Comparison of ENCODE assay signal across 17 cellular contexts in genomic region chr7:101167645-101168411, GRCh38. TPM values are rescaled to one million over a fixed set of nuclear protein-coding genes. Genes with fewer than 3 reads are reported as not detected.
DNase-seq lines count a peak whose midpoint lies in the region; ATAC-seq and TF ChIP-seq lines count a peak whose summit lies in the region.
"Had no signal": no experiment of that assay in that cellular context is flagged by ENCODE, and none has a peak within 500 bp of the region (broad histone marks: within the 10 kb centered on the region; RNA-seq: fewer than 3 reads in every experiment).

No MANE protein-coding gene starts in this region.

- peak overlapping the region; percentile 15 for H3K4me3 Mint-ChIP-seq in activated naive CD4-positive, alpha-beta T cell treated with anti-CD3 and anti-CD28 coated beads, Interleukin-2, amount 50 U/mL, for 24 hours
- no peak overlapping the region for H3K4me3 Mint-ChIP-seq in activated naive CD4-positive, alpha-beta T cell treated with anti-CD3 and anti-CD28 coated beads, Interleukin-2, amount 10 ng/mL, durations not matched to agents 7 days and 5 days
- no peak overlapping the region; the same call in 1 of the 2 replicates for H3K4me3 Mint-ChIP-seq in HFFc6

- CTCF ChIA-PET in activated naive CD4-positive, alpha-beta T cell treated with anti-CD3 and anti-CD28 coated beads, Interleukin-2, amount 10 ng/mL, durations not matched to agents 7 days and 5 days (lab: Charles Lee): interaction anchor here (0.9 to 1.8 kb wide), 2 partner anchors 24 to 25 kb away, joined by 3 to 14 read pairs; no protein-coding TSS in a partner anchor

- DNase-seq in activated naive CD4-positive, alpha-beta T cell treated with anti-CD3 and anti-CD28 coated beads, Interleukin-2, amount 10 ng/mL, durations not matched to agents 7 days and 5 days: no peak
- DNase-seq in islet precursor cell: peak; percentile 72
- DNase-seq in HT-29 (ENCODE audit: low spot score): no peak
- no peak for DNase-seq in HFFc6
- DNase-seq in NCI-H2081 treated with DMSO at 0.1 percent for 48 hours (lab: John Stamatoyannopoulos, UW): no peak
- DNase-seq: activated CD4-positive, alpha-beta T cell treated with anti-CD3 and anti-CD28 coated beads, Interleukin-2, amount 50 U/mL, for 48 hours; Caco-2; gastrocnemius medialis; NCI-H1694 treated with DMSO at 0.1 percent for 48 hours; PC-9; thyroid gland had no signal

- H3K27ac Mint-ChIP-seq in activated naive CD4-positive, alpha-beta T cell treated with anti-CD3 and anti-CD28 coated beads, Interleukin-2, amount 50 U/mL, for 24 hours: no peak overlapping the region
- H3K27ac Mint-ChIP-seq in activated naive CD4-positive, alpha-beta T cell treated with anti-CD3 and anti-CD28 coated beads, Interleukin-2, amount 10 ng/mL, durations not matched to agents 7 days and 5 days: no peak overlapping the region
- no peak overlapping the region for H3K27ac Mint-ChIP-seq in HFFc6

- no peak for TF ChIP-seq CTCF in HFFc6 (IDR thresholded peaks at IDR 0.05)

- H3K9me3 Mint-ChIP-seq in activated naive CD4-positive, alpha-beta T cell treated with anti-CD3 and anti-CD28 coated beads, Interleukin-2, amount 50 U/mL, for 24 hours: no peaks in the 10 kb centered on the region
- H3K9me3 Mint-ChIP-seq in activated naive CD4-positive, alpha-beta T cell treated with anti-CD3 and anti-CD28 coated beads, Interleukin-2, amount 10 ng/mL, durations not matched to agents 7 days and 5 days: no peaks in the 10 kb centered on the region
- no peaks in the 10 kb centered on the region for H3K9me3 Mint-ChIP-seq in HFFc6

- peaks cover 48% of the 10 kb centered on the region for H3K27me3 Mint-ChIP-seq in activated naive CD4-positive, alpha-beta T cell treated with anti-CD3 and anti-CD28 coated beads, Interleukin-2, amount 50 U/mL, for 24 hours
- H3K27me3 Mint-ChIP-seq in activated naive CD4-positive, alpha-beta T cell treated with anti-CD3 and anti-CD28 coated beads, Interleukin-2, amount 10 ng/mL, durations not matched to agents 7 days and 5 days: peaks cover 100% of the 10 kb centered on the region
- peaks cover 52% of the 10 kb centered on the region for H3K27me3 Mint-ChIP-seq in HFFc6 (ENCODE audit: insufficient read depth)

- H3K4me1 Mint-ChIP-seq in activated naive CD4-positive, alpha-beta T cell treated with anti-CD3 and anti-CD28 coated beads, Interleukin-2, amount 50 U/mL, for 24 hours: peaks cover 68% of the 10 kb centered on the region
- peaks cover 66% of the 10 kb centered on the region for H3K4me1 Mint-ChIP-seq in activated naive CD4-positive, alpha-beta T cell treated with anti-CD3 and anti-CD28 coated beads, Interleukin-2, amount 10 ng/mL, durations not matched to agents 7 days and 5 days
- peaks cover 64% of the 10 kb centered on the region for H3K4me1 Mint-ChIP-seq in HFFc6 (ENCODE audit: low read depth)

- H3K36me3 Mint-ChIP-seq in activated naive CD4-positive, alpha-beta T cell treated with anti-CD3 and anti-CD28 coated beads, Interleukin-2, amount 50 U/mL, for 24 hours: no peaks in the 10 kb centered on the region
- peaks cover 5% of the 10 kb centered on the region for H3K36me3 Mint-ChIP-seq in activated naive CD4-positive, alpha-beta T cell treated with anti-CD3 and anti-CD28 coated beads, Interleukin-2, amount 10 ng/mL, durations not matched to agents 7 days and 5 days
- no peaks in the 10 kb centered on the region for H3K36me3 Mint-ChIP-seq in HFFc6 (ENCODE audit: low read depth)

- no peak for ATAC-seq in SK-N-SH treated with all-trans-retinoic acid at 6 μM for 48 hours
- no peak for ATAC-seq in HG03045 (IDR thresholded peaks at IDR 0.05; ENCODE audit: unreplicated experiment)
- ATAC-seq: gastrocnemius medialis had no signal

TF ChIP-seq in SK-N-SH treated with all-trans-retinoic acid at 6 μM for 48 hours, 23 proteins besides CTCF, POLR2A, EP300 and RAD21:
- TF ChIP-seq GLIS3 (CRISPR knock-in tag; IDR thresholded peaks at IDR 0.05) (0 out of 2 replicates have a peak, but pooled peaks have one; percentile 42), CSRNP3 (CRISPR knock-in tag; IDR thresholded peaks at IDR 0.05) (no peak), TCF4 (CRISPR knock-in tag; IDR thresholded peaks at IDR 0.05; ENCODE audit: borderline replicate concordance) (peak; percentile 7; the same call in 1 of the 2 replicates)

RNA-seq across cellular contexts. Expression of gene VGF, which starts 2.5 kb away (rescaled TPM):
- total RNA-seq in HT-29 (2014; rRNA removed; shearing (Covaris generic)): 0.39 and 0.48 TPM in 2 replicates
- total RNA-seq in HFFc6 (2021; fragmentation: NEBNext Ultra II Directional; extraction: Animal tissue kit (Norgen Biotek cat#: 25700)): under 1 TPM; 0.19 to 0.78 (median 0.35) TPM
- total RNA-seq: gastrocnemius medialis, mononuclear cell, skeletal muscle tissue had no signal

RNA-seq across cellular contexts. Expression of gene NAT16, which starts 12.3 kb away (rescaled TPM):
- total RNA-seq in HT-29 (2014; rRNA removed; shearing (Covaris generic)): 0.13 TPM in 2 replicates
- not detected for total RNA-seq in HFFc6 (2021; fragmentation: NEBNext Ultra II Directional; extraction: Animal tissue kit (Norgen Biotek cat#: 25700))
- total RNA-seq: Caco-2, chondrocyte, gastrocnemius medialis, mononuclear cell, PC-9, skeletal muscle tissue had no signal

RNA-seq across cellular contexts. Expression of gene AP1S1, which starts 13.6 kb away (rescaled TPM):
- total RNA-seq in HT-29 (2014; rRNA removed; shearing (Covaris generic)): 272 and 277 TPM in 2 replicates
- 100 to 1,000 TPM; 154 to 176 (median 166) TPM for total RNA-seq in HFFc6 (2021; fragmentation: NEBNext Ultra II Directional; extraction: Animal tissue kit (Norgen Biotek cat#: 25700))

RNA-seq across cellular contexts. Expression of gene MOGAT3, which starts 33.0 kb away (rescaled TPM):
- 6.7 and 8.2 TPM in 2 replicates for total RNA-seq in HT-29 (2014; rRNA removed; shearing (Covaris generic))
- total RNA-seq in HFFc6 (2021; fragmentation: NEBNext Ultra II Directional; extraction: Animal tissue kit (Norgen Biotek cat#: 25700)): not detected
- total RNA-seq: chondrocyte, gastrocnemius medialis, mononuclear cell, PC-9, skeletal muscle tissue, thyroid gland had no signal

RNA-seq across cellular contexts. Expression of gene SERPINE1, which starts 40.9 kb away (rescaled TPM):
- total RNA-seq in HT-29 (2014; rRNA removed; shearing (Covaris generic)): 4.6 and 5.0 TPM in 2 replicates
- total RNA-seq in HFFc6 (2021; fragmentation: NEBNext Ultra II Directional; extraction: Animal tissue kit (Norgen Biotek cat#: 25700)): 1,000 to 10,000 TPM in 4 of 6 experiments, 100 to 1,000 TPM in 2; 906 to 2,092 (median 1,052) TPM
